Comparison of ENCODE assay signal across 15 cellular contexts in the genomic region with DNA sequence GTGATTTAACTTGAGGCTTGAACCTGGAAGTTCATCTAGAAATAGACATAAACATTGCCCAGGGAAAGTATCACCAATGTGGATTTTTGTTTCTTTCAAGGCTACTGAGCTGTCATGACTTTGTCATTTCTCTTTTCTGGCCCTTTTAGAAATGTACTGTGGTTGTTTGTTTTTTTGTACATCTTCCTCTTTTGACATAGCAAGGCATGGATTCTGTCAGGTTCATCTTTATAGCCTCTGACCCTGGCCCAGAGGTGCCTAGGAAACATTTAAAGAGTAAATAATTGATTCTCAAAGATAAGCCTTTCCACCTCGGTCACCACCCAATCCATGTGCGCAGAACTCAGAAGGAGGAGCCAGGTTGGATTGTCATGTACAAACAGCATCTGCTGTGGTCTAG. TPM values are rescaled to one million over a fixed set of nuclear protein-coding genes. Genes with fewer than 3 reads are reported as not detected.
DNase-seq lines count a peak whose midpoint lies in the region; ATAC-seq and TF ChIP-seq lines count a peak whose summit lies in the region.
"Had no signal": no experiment of that assay in that cellular context is flagged by ENCODE, and none has a peak within 500 bp of the region (broad histone marks: within the 10 kb centered on the region; RNA-seq: fewer than 3 reads in every experiment).

No MANE protein-coding gene starts in this region.

- no peak for DNase-seq in activated naive CD4-positive, alpha-beta T cell treated with anti-CD3 and anti-CD28 coated beads, Interleukin-2, amount 10 ng/mL, durations not matched to agents 7 days and 5 days
- no peak for DNase-seq in activated naive CD4-positive, alpha-beta T cell treated with anti-CD3 and anti-CD28 coated beads, Interleukin-2, amount 50 U/mL, for 16 hours
- no peak for DNase-seq in colonic mucosa
- no peak for DNase-seq in activated gamma-delta T cell treated with Interleukin-2 at 50 U/mL for 16 hours
- DNase-seq in central memory CD4-positive, alpha-beta T cell, result no peak
- no peak for DNase-seq in left colon
- no peak for DNase-seq in HFFc6
- DNase-seq: NCI-H146, NCI-H526, psoas muscle, SHP77, trophoblast cell, WERI-Rb-1 had no signal

- no peak for ATAC-seq in left colon
- ATAC-seq: psoas muscle had no signal

- no peak overlapping the region for H3K9ac ChIP-seq in OCI-LY1 (ENCODE audit: low read length)
- no peak overlapping the region for H3K9ac ChIP-seq in colonic mucosa (ENCODE audit: low read depth in 2 of 2, low read length in 2 of 2)

- peaks cover 90% of the 10 kb centered on the region for H3K4me1 Mint-ChIP-seq in activated naive CD4-positive, alpha-beta T cell treated with anti-CD3 and anti-CD28 coated beads, Interleukin-2, amount 10 ng/mL, durations not matched to agents 7 days and 5 days
- H3K4me1 Mint-ChIP-seq in HFFc6 (ENCODE audit: low read depth), result peaks cover 10% of the 10 kb centered on the region; the same call in 1 of the 2 replicates

- H4K20me1 ChIP-seq in OCI-LY1 (ENCODE audit: insufficient read depth, low read length), result no peaks in the 10 kb centered on the region

- H2AFZ ChIP-seq in OCI-LY1 (ENCODE audit: low read length), result no peak overlapping the region

- H3K36me3 ChIP-seq in OCI-LY1 (ENCODE audit: insufficient read depth, low read length) (no peaks in the 10 kb centered on the region), colonic mucosa (no peaks in the 10 kb centered on the region)
- H3K36me3 ChIP-seq: breast epithelium, WERI-Rb-1 had no signal

- CTCF ChIA-PET in activated naive CD4-positive, alpha-beta T cell treated with anti-CD3 and anti-CD28 coated beads, Interleukin-2, amount 10 ng/mL, durations not matched to agents 7 days and 5 days (lab: Charles Lee), result no interaction called here

- H3K9me3 Mint-ChIP-seq in activated naive CD4-positive, alpha-beta T cell treated with anti-CD3 and anti-CD28 coated beads, Interleukin-2, amount 10 ng/mL, durations not matched to agents 7 days and 5 days, result peaks cover 4% of the 10 kb centered on the region
- no peaks in the 10 kb centered on the region for H3K9me3 Mint-ChIP-seq in HFFc6

- H3K4me3 ChIP-seq in OCI-LY1 (ENCODE audit: low read depth, low read length, poor library complexity, severe bottlenecking) (no peak overlapping the region), colonic mucosa (no peak overlapping the region)
- H3K4me3 ChIP-seq: breast epithelium, psoas muscle had no signal

- peak overlapping the region; percentile 86 for H3K27ac Mint-ChIP-seq in activated naive CD4-positive, alpha-beta T cell treated with anti-CD3 and anti-CD28 coated beads, Interleukin-2, amount 10 ng/mL, durations not matched to agents 7 days and 5 days
- H3K27ac Mint-ChIP-seq in HFFc6, result no peak overlapping the region

- no peaks in the 10 kb centered on the region for H3K9me2 ChIP-seq in OCI-LY1 (ENCODE audit: low read depth, low read length)

- H3K27me3 ChIP-seq in OCI-LY1 (ENCODE audit: insufficient read depth, low read length) (no peaks in the 10 kb centered on the region), colonic mucosa (no peaks in the 10 kb centered on the region)
- H3K27me3 ChIP-seq: breast epithelium had no signal

- peaks cover 30% of the 10 kb centered on the region for H3K79me2 ChIP-seq in OCI-LY1 (ENCODE audit: insufficient read depth, low read length)

- H3K9me3 ChIP-seq in OCI-LY1 (ENCODE audit: low read length) (no peaks in the 10 kb centered on the region), colonic mucosa (no peaks in the 10 kb centered on the region)
- H3K9me3 ChIP-seq: breast epithelium, psoas muscle had no signal

- H3K27me3 Mint-ChIP-seq in activated naive CD4-positive, alpha-beta T cell treated with anti-CD3 and anti-CD28 coated beads, Interleukin-2, amount 10 ng/mL, durations not matched to agents 7 days and 5 days, result no peaks in the 10 kb centered on the region
- peaks cover 5% of the 10 kb centered on the region; the same call in 1 of the 2 replicates for H3K27me3 Mint-ChIP-seq in HFFc6 (ENCODE audit: insufficient read depth)

- TF ChIP-seq CTCF in OCI-LY1 (IDR thresholded peaks at IDR 0.05; ENCODE audit: low read length) (no peak), colonic mucosa (IDR thresholded peaks at IDR 0.05) (no peak), HFFc6 (IDR thresholded peaks at IDR 0.05) (no peak)

- peaks cover 60% of the 10 kb centered on the region for H3K4me1 ChIP-seq in OCI-LY1 (ENCODE audit: insufficient read depth, low read length, severe bottlenecking)
- no peaks in the 10 kb centered on the region for H3K4me1 ChIP-seq in colonic mucosa
- H3K4me1 ChIP-seq: breast epithelium had no signal

- peak overlapping the region; percentile 38 for H3K27ac ChIP-seq in OCI-LY1 (ENCODE audit: low read depth, low read length, poor library complexity, severe bottlenecking)
- H3K27ac ChIP-seq in colonic mucosa, result peak overlapping the region; percentile 0
- H3K27ac ChIP-seq: breast epithelium, psoas muscle, WERI-Rb-1 had no signal

- intact Hi-C loops in colonic mucosa (cut with DNase I) (no loop called here), left colon (cut with DNase I, micrococcal nuclease) (no loop called here)

- H3K36me3 Mint-ChIP-seq in activated naive CD4-positive, alpha-beta T cell treated with anti-CD3 and anti-CD28 coated beads, Interleukin-2, amount 10 ng/mL, durations not matched to agents 7 days and 5 days, result peaks cover 59% of the 10 kb centered on the region
- H3K36me3 Mint-ChIP-seq in HFFc6 (ENCODE audit: low read depth), result no peaks in the 10 kb centered on the region

- no peak overlapping the region for H3K4me3 Mint-ChIP-seq in activated naive CD4-positive, alpha-beta T cell treated with anti-CD3 and anti-CD28 coated beads, Interleukin-2, amount 10 ng/mL, durations not matched to agents 7 days and 5 days
- H3K4me3 Mint-ChIP-seq in HFFc6, result no peak overlapping the region

- H3F3A ChIP-seq in OCI-LY1 (ENCODE audit: insufficient read depth, low read length), result no peaks in the 10 kb centered on the region

- H3K4me2 ChIP-seq in OCI-LY1 (ENCODE audit: low read length), result no peak overlapping the region

RNA-seq across cellular contexts. Expression of gene CHST11, which starts 8.6 kb away (rescaled TPM):
- total RNA-seq in colonic mucosa, result 1 to 10 TPM; 2.9 to 4.9 TPM
- 1 to 10 TPM; 3.4 to 4.4 TPM for total RNA-seq in left colon
- total RNA-seq in HFFc6 (2021; fragmentation: NEBNext Ultra II Directional; extraction: Animal tissue kit (Norgen Biotek cat#: 25700)), result 1 to 10 TPM; 2.4 to 4.3 (median 3.8) TPM
